In the genomic region with DNA sequence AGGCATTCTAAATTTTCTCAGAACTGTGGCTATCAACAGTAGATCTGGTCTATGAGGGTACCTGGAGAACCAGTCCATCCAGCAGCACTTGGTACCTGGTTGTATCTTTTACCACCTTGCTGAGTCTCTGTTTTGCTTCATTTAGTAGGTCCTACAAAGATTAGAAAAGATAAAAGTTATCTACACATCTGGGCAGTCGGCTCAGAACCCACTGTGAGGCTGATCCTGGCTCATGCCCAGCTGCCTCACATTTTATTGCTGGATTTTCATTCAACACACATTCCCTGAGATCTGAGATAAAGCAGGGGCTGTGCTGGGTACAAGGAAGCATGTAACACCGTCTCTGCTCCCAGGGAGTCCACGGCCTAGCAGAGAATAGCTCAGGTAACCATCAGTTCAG, we compare ENCODE assay signal across 16 cellular contexts.
A peak's percentile ranks its signal among the peaks of the same experiment; 100 is the strongest.
DNase-seq lines count a peak whose midpoint lies in the region; ATAC-seq and TF ChIP-seq lines count a peak whose summit lies in the region.
"Had no signal": no experiment of that assay in that cellular context is flagged by ENCODE, and none has a peak within 500 bp of the region (broad histone marks: within the 10 kb centered on the region; RNA-seq: fewer than 3 reads in every experiment).

No MANE protein-coding gene starts in this region.

- no peak for ATAC-seq in stimulated activated effector memory CD8-positive, alpha-beta T cell treated with anti-CD3 and anti-CD28 coated beads, Interleukin-12 subunit alpha, Interleukin-12 subunit beta, amount 100 ng/mL, for 72 hours
- no peak for ATAC-seq in HG02840 (IDR thresholded peaks at IDR 0.05; ENCODE audit: low FRiP score, unreplicated experiment)
- ATAC-seq: right lobe of liver; stimulated activated naive CD8-positive, alpha-beta T cell treated with anti-CD3 and anti-CD28 coated beads, Interleukin-15, Interleukin-2, amounts not matched to agents 100 U/mL and 50 U/mL, for 24 hours; upper lobe of right lung had no signal

- H3K27me3 Mint-ChIP-seq in activated T-cell treated with anti-CD3 and anti-CD28 coated beads, Interleukin-2, amount 50 U/mL, for 24 hours: no peaks in the 10 kb centered on the region

- DNase-seq in activated T-cell treated with anti-CD3 and anti-CD28 coated beads, Interleukin-2, amount 50 U/mL, for 24 hours: no peak
- DNase-seq in activated T-cell treated with anti-CD3 and anti-CD28 coated beads for 4 hours: no peak
- DNase-seq in left kidney (ENCODE audit: low read depth, low spot score): peak; percentile 34
- DNase-seq in stimulated activated effector memory CD8-positive, alpha-beta T cell treated with anti-CD3 and anti-CD28 coated beads, Interleukin-12 subunit alpha, Interleukin-12 subunit beta, amount 100 ng/mL, for 72 hours (ENCODE audit: low spot score in 2 of 2): no peak
- no peak for DNase-seq in GF-D8 (lab: John Stamatoyannopoulos, UW)
- DNase-seq in NCI-H510A (lab: John Stamatoyannopoulos, UW): no peak
- DNase-seq: activated effector memory CD4-positive, alpha-beta T cell treated with anti-CD3 and anti-CD28 coated beads, Interleukin-2, amount 50 U/mL, for 16 hours; effector memory CD4-positive, alpha-beta T cell; H9; IMR-90; NCI-H1417 treated with DMSO at 0.1 percent for 48 hours; right lobe of liver; stimulated activated naive CD8-positive, alpha-beta T cell treated with anti-CD3 and anti-CD28 coated beads, Interleukin-15, Interleukin-2, amounts not matched to agents 100 U/mL and 50 U/mL, for 24 hours; upper lobe of right lung had no signal

- peaks cover 70% of the 10 kb centered on the region for H3K36me3 Mint-ChIP-seq in activated T-cell treated with anti-CD3 and anti-CD28 coated beads, Interleukin-2, amount 50 U/mL, for 24 hours (ENCODE audit: low read depth)
- peaks cover 54% of the 10 kb centered on the region for H3K36me3 Mint-ChIP-seq in stimulated activated effector memory CD8-positive, alpha-beta T cell treated with anti-CD3 and anti-CD28 coated beads, Interleukin-12 subunit alpha, Interleukin-12 subunit beta, amount 100 ng/mL, for 72 hours

- peak overlapping the region; percentile 76 for H3K27ac Mint-ChIP-seq in activated T-cell treated with anti-CD3 and anti-CD28 coated beads, Interleukin-2, amount 50 U/mL, for 24 hours
- peak overlapping the region; percentile 60 for H3K27ac Mint-ChIP-seq in stimulated activated effector memory CD8-positive, alpha-beta T cell treated with anti-CD3 and anti-CD28 coated beads, Interleukin-12 subunit alpha, Interleukin-12 subunit beta, amount 100 ng/mL, for 72 hours

- H3K27ac ChIP-seq in VCaP: peak overlapping the region; percentile 95
- H3K27ac ChIP-seq: right lobe of liver, upper lobe of right lung had no signal

- peaks cover 5% of the 10 kb centered on the region for H3K4me1 Mint-ChIP-seq in activated T-cell treated with anti-CD3 and anti-CD28 coated beads, Interleukin-2, amount 50 U/mL, for 24 hours (ENCODE audit: low read depth)
- H3K4me1 Mint-ChIP-seq in stimulated activated effector memory CD8-positive, alpha-beta T cell treated with anti-CD3 and anti-CD28 coated beads, Interleukin-12 subunit alpha, Interleukin-12 subunit beta, amount 100 ng/mL, for 72 hours: no peaks in the 10 kb centered on the region
- H3K4me1 Mint-ChIP-seq: H9 had no signal

- H3K4me3 Mint-ChIP-seq in activated T-cell treated with anti-CD3 and anti-CD28 coated beads, Interleukin-2, amount 50 U/mL, for 24 hours: no peak overlapping the region
- H3K4me3 Mint-ChIP-seq in stimulated activated effector memory CD8-positive, alpha-beta T cell treated with anti-CD3 and anti-CD28 coated beads, Interleukin-12 subunit alpha, Interleukin-12 subunit beta, amount 100 ng/mL, for 72 hours: no peak overlapping the region
- H3K4me3 Mint-ChIP-seq: H9 had no signal

- H3K9me3 Mint-ChIP-seq in activated T-cell treated with anti-CD3 and anti-CD28 coated beads, Interleukin-2, amount 50 U/mL, for 24 hours: no peaks in the 10 kb centered on the region
- no peaks in the 10 kb centered on the region for H3K9me3 Mint-ChIP-seq in stimulated activated effector memory CD8-positive, alpha-beta T cell treated with anti-CD3 and anti-CD28 coated beads, Interleukin-12 subunit alpha, Interleukin-12 subunit beta, amount 100 ng/mL, for 72 hours
- H3K9me3 Mint-ChIP-seq: H9 had no signal

- no peak for TF ChIP-seq CTCF in VCaP (conservative IDR thresholded peaks at IDR 0.05)
